23 cellular contexts compared by ENCODE assay signal in the genomic region with DNA sequence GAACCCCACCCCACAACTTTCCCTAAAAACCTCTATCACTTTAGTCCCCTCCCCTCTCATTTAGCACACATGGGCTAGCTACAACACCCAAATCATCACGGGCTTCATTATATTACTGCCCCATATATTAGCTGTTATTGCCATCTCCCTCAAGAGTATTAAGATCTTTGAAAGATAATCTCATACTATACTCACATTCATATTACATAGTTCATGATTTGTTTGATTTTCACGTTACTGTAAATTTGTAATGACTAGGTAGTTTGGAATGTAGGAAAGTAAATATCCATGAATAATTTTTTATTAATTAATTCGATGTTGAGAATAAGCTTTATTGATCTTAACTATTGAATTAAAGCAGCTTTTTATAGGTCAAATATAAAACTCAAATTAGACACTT.
"Had no signal": no experiment of that assay in that cellular context is flagged by ENCODE, and none has a peak within 500 bp of the region (broad histone marks: within the 10 kb centered on the region; RNA-seq: fewer than 3 reads in every experiment).

No MANE protein-coding gene starts in this region.

- H3K9ac ChIP-seq: parathyroid adenoma had no signal

- H3K4me3 Mint-ChIP-seq: endodermal cell; immature natural killer cell; nephron progenitor cell; stimulated activated naive B cell treated with anti-CD40 and anti-IgM and Interleukin-4, amounts not matched to agents 10 μg/mL and 1 μg/mL and 100 μg/mL, for 72 hours; stimulated activated naive CD8-positive, alpha-beta T cell treated with anti-CD3 and anti-CD28 coated beads, Interleukin-15, amount 100 ng/mL, for 72 hours had no signal

- DNase-seq: dermis blood vessel endothelial cell; endodermal cell; erythroblast; foreskin keratinocyte; immature natural killer cell; mammary epithelial cell; naive thymus-derived CD4-positive, alpha-beta T cell; nephron progenitor cell; psoas muscle; retina; right lobe of liver; spleen; stimulated activated CD4-positive, alpha-beta T cell treated with anti-CD3 and anti-CD28 coated beads, Interleukin-15, amount 100 ng/mL, for 24 hours; stimulated activated CD4-positive, alpha-beta T cell treated with anti-CD3 and anti-CD28 coated beads, Interleukin-1b, Interleukin-23, amount 100 ng/mL, for 48 hours; stimulated activated CD4-positive, alpha-beta T cell treated with anti-CD3 and anti-CD28 coated beads, Interleukin-4, amount 100 ng/mL, for 24 hours; stimulated activated naive B cell treated with anti-CD40 and anti-IgM and Interleukin-4, amounts not matched to agents 10 μg/mL and 1 μg/mL and 100 μg/mL, for 72 hours; stimulated activated naive CD8-positive, alpha-beta T cell treated with anti-CD3 and anti-CD28 coated beads, Interleukin-15, amount 100 ng/mL, for 72 hours; testis; upper lobe of right lung had no signal

- H3K27me3 ChIP-seq: foreskin keratinocyte, right lobe of liver, spleen, testis, tibial nerve, upper lobe of right lung, vagina had no signal

- ATAC-seq: foreskin keratinocyte; naive thymus-derived CD4-positive, alpha-beta T cell; right lobe of liver; stimulated activated naive B cell treated with anti-CD40 and anti-IgM and Interleukin-4, amounts not matched to agents 10 μg/mL and 1 μg/mL and 100 μg/mL, for 72 hours; stimulated activated naive CD8-positive, alpha-beta T cell treated with anti-CD3 and anti-CD28 coated beads, Interleukin-15, amount 100 ng/mL, for 72 hours; upper lobe of right lung had no signal

- H3K9me3 ChIP-seq: testis, upper lobe of right lung, vagina had no signal

- H2AFZ ChIP-seq: parathyroid adenoma had no signal

- H3K27ac ChIP-seq: foreskin keratinocyte, parathyroid adenoma, psoas muscle, right lobe of liver, testis, upper lobe of right lung, vagina had no signal

- H3K27me3 Mint-ChIP-seq: naive thymus-derived CD4-positive, alpha-beta T cell; stimulated activated naive B cell treated with anti-CD40 and anti-IgM and Interleukin-4, amounts not matched to agents 10 μg/mL and 1 μg/mL and 100 μg/mL, for 72 hours; stimulated activated naive CD8-positive, alpha-beta T cell treated with anti-CD3 and anti-CD28 coated beads, Interleukin-15, amount 100 ng/mL, for 72 hours had no signal

- H3K27ac Mint-ChIP-seq: endodermal cell; immature natural killer cell; nephron progenitor cell; stimulated activated naive CD8-positive, alpha-beta T cell treated with anti-CD3 and anti-CD28 coated beads, Interleukin-15, amount 100 ng/mL, for 72 hours had no signal

- FAIRE-seq: endothelial cell of umbilical vein had no signal

- H3K36me3 ChIP-seq: right lobe of liver, tibial nerve, upper lobe of right lung, vagina had no signal

- H3K4me3 ChIP-seq: psoas muscle, right lobe of liver, spleen, testis, tibial nerve, upper lobe of right lung, vagina had no signal

- H3K4me1 ChIP-seq: testis had no signal
